Comparison of ENCODE assay signal across 1 cellular context in genomic region chr22:42937164-42937854, GRCh38.
TF ChIP-seq lines count a peak whose summit lies in the region.

No MANE protein-coding gene starts in this region.

TF ChIP-seq in GM23338, 12 proteins besides CTCF, POLR2A, EP300 and RAD21 (continued from another document):
- no peak for TF ChIP-seq ETS1 (IDR thresholded peaks at IDR 0.05)
- TF ChIP-seq ZNF462 (CRISPR knock-in tag; IDR thresholded peaks at IDR 0.05) = no peak
- no peak for TF ChIP-seq NANOG (IDR thresholded peaks at IDR 0.05; ENCODE audit: borderline replicate concordance)
- no peak for TF ChIP-seq EZH2phosphoT487 (IDR thresholded peaks at IDR 0.05; ENCODE audit: unreplicated experiment)
